ENCODE assay signal across 1 cellular context in genomic region chr1:168225476-168226190, GRCh38.
TF ChIP-seq lines count a peak whose summit lies in the region.

SFT2D2 (plus strand) TSS chr1:168226004; CDS start chr1:168226080, 76 bp downstream.

TF ChIP-seq in HepG2, 621 proteins besides CTCF, POLR2A, EP300 and RAD21 (continued from another document and continues in another):
- TF ChIP-seq KIAA2018 (CRISPR knock-in tag; IDR thresholded peaks at IDR 0.05; ENCODE audit: borderline replicate concordance): no peak
- TF ChIP-seq HOXA7 (CRISPR knock-in tag; IDR thresholded peaks at IDR 0.05): no peak; the same call in 1 of the 2 replicates
- no peak for TF ChIP-seq PHF5A (CRISPR knock-in tag; IDR thresholded peaks at IDR 0.05; ENCODE audit: low read depth, unreplicated experiment)
- TF ChIP-seq ZBTB49 (CRISPR knock-in tag; IDR thresholded peaks at IDR 0.05; ENCODE audit: borderline replicate concordance): 0 out of 2 replicates have a peak, but pooled peaks have one; percentile 22
- TF ChIP-seq PBX3 (CRISPR knock-in tag; IDR thresholded peaks at IDR 0.05; ENCODE audit: borderline replicate concordance): no peak
- TF ChIP-seq MIER2 (CRISPR knock-in tag; IDR thresholded peaks at IDR 0.05): no peak
- TF ChIP-seq HNF4G (IDR thresholded peaks at IDR 0.05; ENCODE audit: borderline replicate concordance, low read depth, low read length): no peak; the same call in 1 of the 2 replicates
- no peak for TF ChIP-seq HNF4G (CRISPR knock-in tag; IDR thresholded peaks at IDR 0.05; ENCODE audit: borderline replicate concordance, low read depth)
- no peak for TF ChIP-seq SMC3 (IDR thresholded peaks at IDR 0.05; ENCODE audit: low read length)
- peak; percentile 63; the same call in 1 of the 2 replicates for TF ChIP-seq AHR (CRISPR knock-in tag; IDR thresholded peaks at IDR 0.05)
- 0 out of 2 replicates have a peak, but pooled peaks have one; percentile 17 for TF ChIP-seq ETV6 (CRISPR knock-in tag; conservative IDR thresholded peaks at IDR 0.05)
- TF ChIP-seq ZFP91 (CRISPR knock-in tag; IDR thresholded peaks at IDR 0.05; ENCODE audit: borderline replicate concordance): peak; percentile 45; the same call in 1 of the 2 replicates
- TF ChIP-seq HOXD1 (CRISPR knock-in tag; IDR thresholded peaks at IDR 0.05): peak; percentile 2; the same call in 1 of the 2 replicates
- peak; percentile 58; the same call in 1 of the 2 replicates for TF ChIP-seq TMF1 (CRISPR knock-in tag; IDR thresholded peaks at IDR 0.05; ENCODE audit: low read depth)
- peak; percentile 90 for TF ChIP-seq MXD1 (CRISPR knock-in tag; IDR thresholded peaks at IDR 0.05)
- TF ChIP-seq BCL6 (CRISPR knock-in tag; IDR thresholded peaks at IDR 0.05): no peak
- TF ChIP-seq RFXAP (CRISPR knock-in tag; IDR thresholded peaks at IDR 0.05; ENCODE audit: borderline replicate concordance): peak; percentile 71; the same call in 1 of the 2 replicates
- TF ChIP-seq ELK4 (CRISPR knock-in tag; IDR thresholded peaks at IDR 0.05; ENCODE audit: borderline replicate concordance): no peak
- peak; percentile 25; the same call in 1 of the 2 replicates for TF ChIP-seq FOXO1 (CRISPR knock-in tag; IDR thresholded peaks at IDR 0.05)
- TF ChIP-seq FOXA3 (CRISPR knock-in tag; IDR thresholded peaks at IDR 0.05): peak; percentile 45; the same call in 1 of the 2 replicates
- peak; percentile 60; the same call in 1 of the 2 replicates for TF ChIP-seq PRDM15 (CRISPR knock-in tag; IDR thresholded peaks at IDR 0.05)
- peak; percentile 83 for TF ChIP-seq KAT7 (CRISPR knock-in tag; IDR thresholded peaks at IDR 0.05; ENCODE audit: borderline replicate concordance)
- no peak for TF ChIP-seq TARDBP (CRISPR knock-in tag; IDR thresholded peaks at IDR 0.05)
- peak; percentile 87; the same call in 1 of the 2 replicates for TF ChIP-seq ZNF790 (CRISPR knock-in tag; IDR thresholded peaks at IDR 0.05; ENCODE audit: borderline replicate concordance)
- TF ChIP-seq ZBTB14 (CRISPR knock-in tag; IDR thresholded peaks at IDR 0.05): peak; percentile 46
- peak; percentile 64; the same call in 1 of the 2 replicates for TF ChIP-seq DR1 (CRISPR knock-in tag; IDR thresholded peaks at IDR 0.05)
- no peak for TF ChIP-seq MBD4 (IDR thresholded peaks at IDR 0.05; ENCODE audit: borderline replicate concordance, low read length)
- 0 out of 2 replicates have a peak, but pooled peaks have one; percentile 14 for TF ChIP-seq SOX5 (CRISPR knock-in tag; IDR thresholded peaks at IDR 0.05; ENCODE audit: borderline replicate concordance)
- no peak; the same call in 1 of the 2 replicates for TF ChIP-seq NAIF1 (CRISPR knock-in tag; IDR thresholded peaks at IDR 0.05; ENCODE audit: borderline replicate concordance)
- TF ChIP-seq KMT2B (CRISPR knock-in tag; IDR thresholded peaks at IDR 0.05): peak; percentile 73
- peak; percentile 83 for TF ChIP-seq ZNF546 (CRISPR knock-in tag; conservative IDR thresholded peaks at IDR 0.05)
- TF ChIP-seq U2AF2 (IDR thresholded peaks at IDR 0.05; ENCODE audit: low read depth, low read length): no peak
- no peak; the same call in 1 of the 2 replicates for TF ChIP-seq HDAC1 (CRISPR knock-in tag; IDR thresholded peaks at IDR 0.05)
- TF ChIP-seq NONO (IDR thresholded peaks at IDR 0.05): no peak
- 0 out of 2 replicates have a peak, but pooled peaks have one; percentile 30 for TF ChIP-seq NONO (CRISPR knock-in tag; conservative IDR thresholded peaks at IDR 0.05)
- TF ChIP-seq ISL2 (CRISPR knock-in tag; IDR thresholded peaks at IDR 0.05): peak; percentile 7
- no peak; the same call in none of the 2 replicates for TF ChIP-seq IKZF5 (CRISPR knock-in tag; IDR thresholded peaks at IDR 0.05)
- no peak for TF ChIP-seq NPAS2 (CRISPR knock-in tag; IDR thresholded peaks at IDR 0.05; ENCODE audit: borderline replicate concordance)
